27 cellular contexts compared by ENCODE assay signal in the genomic region with DNA sequence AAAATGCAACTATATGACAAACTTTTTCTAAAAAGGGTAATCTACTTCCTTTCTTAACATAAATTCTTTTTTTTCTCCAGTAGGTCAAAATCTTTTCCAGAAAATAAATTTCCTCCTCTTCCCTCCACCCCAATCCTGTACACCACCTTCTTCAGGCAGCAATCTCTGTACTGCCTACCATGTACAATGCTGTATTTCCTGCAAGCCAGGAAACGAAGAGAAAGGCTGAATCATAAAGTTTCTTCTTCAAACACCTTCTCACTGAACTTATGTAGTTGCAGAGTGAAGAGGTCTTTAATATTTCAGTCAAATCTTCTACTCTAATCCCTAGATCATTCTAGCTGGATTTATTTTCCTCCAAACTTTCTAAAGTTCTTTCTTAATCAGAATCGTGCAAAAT. TPM values are rescaled to one million over a fixed set of nuclear protein-coding genes. Genes with fewer than 3 reads are reported as not detected.
"Had no signal": no experiment of that assay in that cellular context is flagged by ENCODE, and none has a peak within 500 bp of the region (broad histone marks: within the 10 kb centered on the region; RNA-seq: fewer than 3 reads in every experiment).

No MANE protein-coding gene starts in this region.

- H3K36me3 ChIP-seq: cardiac muscle cell, colonic mucosa, heart left ventricle, pancreas, prostate gland, transverse colon had no signal

- H3K36me3 Mint-ChIP-seq: activated naive CD4-positive, alpha-beta T cell treated with anti-CD3 and anti-CD28 coated beads, Interleukin-2, amount 50 U/mL, for 24 hours had no signal

- H3K9me3 ChIP-seq: colonic mucosa, heart left ventricle, pancreas, prostate gland, testis, transverse colon had no signal

- FAIRE-seq: pancreas had no signal

- H3K27ac Mint-ChIP-seq: activated naive CD4-positive, alpha-beta T cell treated with anti-CD3 and anti-CD28 coated beads, Interleukin-2, amount 50 U/mL, for 24 hours; effector memory CD8-positive, alpha-beta T cell; T-helper 17 cell had no signal

- H3K27me3 Mint-ChIP-seq: activated naive CD4-positive, alpha-beta T cell treated with anti-CD3 and anti-CD28 coated beads, Interleukin-2, amount 50 U/mL, for 24 hours had no signal

- H3K4me3 Mint-ChIP-seq: activated naive CD4-positive, alpha-beta T cell treated with anti-CD3 and anti-CD28 coated beads, Interleukin-2, amount 50 U/mL, for 24 hours; effector memory CD8-positive, alpha-beta T cell; naive thymus-derived CD4-positive, alpha-beta T cell; T-helper 17 cell had no signal

- H3K4me1 ChIP-seq: colonic mucosa, heart left ventricle, pancreas, prostate gland, testis, transverse colon had no signal

- H3K9me3 Mint-ChIP-seq: activated naive CD4-positive, alpha-beta T cell treated with anti-CD3 and anti-CD28 coated beads, Interleukin-2, amount 50 U/mL, for 24 hours; effector memory CD8-positive, alpha-beta T cell; naive thymus-derived CD4-positive, alpha-beta T cell had no signal

- DNase-seq: activated CD4-positive, alpha-beta T cell treated with anti-CD3 and anti-CD28 coated beads for 1 hour; activated CD4-positive, alpha-beta T cell treated with anti-CD3 and anti-CD28 coated beads, Interleukin-2, amount 50 U/mL, for 48 hours; activated gamma-delta T cell; activated T-cell treated with anti-CD3 and anti-CD28 coated beads, Interleukin-2, amount 50 U/mL, for 48 hours; anterior cingulate cortex; cerebellar nuclear complex; colonic mucosa; effector memory CD8-positive, alpha-beta T cell; foreskin keratinocyte; heart left ventricle; midbrain; naive thymus-derived CD4-positive, alpha-beta T cell; nucleus accumbens; pancreas; retina; stimulated activated CD4-positive, alpha-beta T cell treated with anti-CD3 and anti-CD28 coated beads, Interleukin-12 subunit alpha, Interleukin-12 subunit beta, amount 100 ng/mL, for 4 hours; stimulated activated CD4-positive, alpha-beta T cell treated with anti-CD3 and anti-CD28 coated beads, Interleukin-4, amount 100 ng/mL, for 1 hour; stimulated activated naive CD8-positive, alpha-beta T cell treated with anti-CD3 and anti-CD28 coated beads, Interleukin-15, Interleukin-2, amounts not matched to agents 100 U/mL and 50 U/mL, for 24 hours; T-helper 17 cell; testis; transverse colon had no signal

- H3K27ac ChIP-seq: cardiac muscle cell, colonic mucosa, foreskin keratinocyte, heart left ventricle, pancreas, prostate gland, skin epidermis, testis, transverse colon had no signal

- ATAC-seq: effector memory CD8-positive, alpha-beta T cell; esophagus mucosa; foreskin keratinocyte; heart left ventricle; naive thymus-derived CD4-positive, alpha-beta T cell; pancreas; sciatic nerve; stimulated activated naive CD8-positive, alpha-beta T cell treated with anti-CD3 and anti-CD28 coated beads, Interleukin-15, Interleukin-2, amounts not matched to agents 100 U/mL and 50 U/mL, for 24 hours; T-helper 17 cell had no signal

- H3K27me3 ChIP-seq: cardiac muscle cell, colonic mucosa, foreskin keratinocyte, heart left ventricle, pancreas, testis, transverse colon had no signal

- H3K4me3 ChIP-seq: cardiac muscle cell, colonic mucosa, heart left ventricle, pancreas, prostate gland, skin epidermis, testis, transverse colon had no signal

RNA-seq across cellular contexts. Expression of a gene that starts 18.2 kb away (rescaled TPM):
- total RNA-seq: esophagus mucosa, transverse colon had no signal
- polyA plus RNA-seq: naive thymus-derived CD4-positive, alpha-beta T cell had no signal
